In genomic region chr4:183185018-183185417, GRCh38 we compare ENCODE assay signal across 15 cellular contexts.
DNase-seq lines count a peak whose midpoint lies in the region; ATAC-seq and TF ChIP-seq lines count a peak whose summit lies in the region.
"Had no signal": no experiment of that assay in that cellular context is flagged by ENCODE, and none has a peak within 500 bp of the region (broad histone marks: within the 10 kb centered on the region; RNA-seq: fewer than 3 reads in every experiment).

No MANE protein-coding gene starts in this region.

- TF ChIP-seq POLR2A in adrenal gland (IDR thresholded peaks at IDR 0.05) = no peak

- peaks cover 7% of the 10 kb centered on the region for H3K9me3 Mint-ChIP-seq in activated T-helper 1 cell treated with anti-CD3 and anti-CD28 coated beads, Interleukin-12 subunit alpha, Interleukin-12 subunit beta, Interleukin-2, Interleukin-4 antibody, amounts not matched to agents 30 ng/mL and 10 ng/mL and 1 ng/mL, durations not matched to agents 14 hours and 24 hours and 36 hours
- no peaks in the 10 kb centered on the region for H3K9me3 Mint-ChIP-seq in stimulated activated naive CD8-positive, alpha-beta T cell treated with anti-CD3 and anti-CD28 coated beads, Interleukin-15, amount 100 ng/mL, for 72 hours

- no peaks in the 10 kb centered on the region for H3K9me3 ChIP-seq in adrenal gland (replicated peaks in 1 of 3)
- H3K9me3 ChIP-seq: MG63 had no signal

- intact Hi-C loops in activated T-helper 1 cell treated with anti-CD3 and anti-CD28 coated beads, Interleukin-12 subunit alpha, Interleukin-12 subunit beta, Interleukin-2, Interleukin-4 antibody, amounts not matched to agents 30 ng/mL and 10 ng/mL and 1 ng/mL, durations not matched to agents 14 hours and 24 hours and 36 hours (cut with micrococcal nuclease) = loop anchor here (1.0 to 10.0 kb wide), 4 partner anchors 86 to 266 kb away; partner anchors contain the start of genes CDKN2AIP and WWC2
- intact Hi-C loops in sciatic nerve (cut with DNase I) (no loop called here), adrenal gland (cut with DNase I) (no loop called here)

- peak; percentile 8 for DNase-seq in stimulated activated CD4-positive, alpha-beta T cell treated with anti-CD3 and anti-CD28 coated beads, Interleukin-1b, Interleukin-23, amount 100 ng/mL, for 48 hours
- DNase-seq in stimulated activated CD4-positive, alpha-beta T cell treated with anti-CD3 and anti-CD28 coated beads, Interleukin-12 subunit alpha, Interleukin-12 subunit beta, amount 100 ng/mL, for 4 hours = no peak
- DNase-seq in activated T-helper 1 cell treated with anti-CD3 and anti-CD28 coated beads, Interleukin-12 subunit alpha, Interleukin-12 subunit beta, Interleukin-2, Interleukin-4 antibody, amounts not matched to agents 30 ng/mL and 10 ng/mL and 1 ng/mL, durations not matched to agents 14 hours and 24 hours and 36 hours (ENCODE audit: low spot score) = peak; percentile 6
- peak; percentile 13 to 45 for DNase-seq in stimulated activated naive CD8-positive, alpha-beta T cell treated with anti-CD3 and anti-CD28 coated beads, Interleukin-15, amount 100 ng/mL, for 72 hours
- no peak for DNase-seq in DMS153 treated with DMSO at 0.1 percent for 48 hours (lab: John Stamatoyannopoulos, UW; ENCODE audit: unreplicated experiment)
- no peak for DNase-seq in sciatic nerve (ENCODE audit: low spot score)
- no peak for DNase-seq in adrenal gland
- DNase-seq: left colon; MG63; naive thymus-derived CD4-positive, alpha-beta T cell; NCI-H510A; SHP77; WERI-Rb-1 had no signal

- no peak overlapping the region for H3K4me3 Mint-ChIP-seq in activated T-helper 1 cell treated with anti-CD3 and anti-CD28 coated beads, Interleukin-12 subunit alpha, Interleukin-12 subunit beta, Interleukin-2, Interleukin-4 antibody, amounts not matched to agents 30 ng/mL and 10 ng/mL and 1 ng/mL, durations not matched to agents 14 hours and 24 hours and 36 hours
- no peak overlapping the region for H3K4me3 Mint-ChIP-seq in stimulated activated naive CD8-positive, alpha-beta T cell treated with anti-CD3 and anti-CD28 coated beads, Interleukin-15, amount 100 ng/mL, for 72 hours
- H3K4me3 Mint-ChIP-seq: B cell; naive thymus-derived CD4-positive, alpha-beta T cell had no signal

- no peak overlapping the region for H3K4me3 ChIP-seq in adrenal gland
- H3K4me3 ChIP-seq: MG63 had no signal

- no peak overlapping the region for H3K27ac ChIP-seq in adrenal gland
- H3K27ac ChIP-seq: WERI-Rb-1 had no signal

- WGBS in adrenal gland, 4 donors = 87 to 94% (median 90%) methylated on average over 5 of the region's 5 CpGs

- H3K27ac Mint-ChIP-seq in activated T-helper 1 cell treated with anti-CD3 and anti-CD28 coated beads, Interleukin-12 subunit alpha, Interleukin-12 subunit beta, Interleukin-2, Interleukin-4 antibody, amounts not matched to agents 30 ng/mL and 10 ng/mL and 1 ng/mL, durations not matched to agents 14 hours and 24 hours and 36 hours = no peak overlapping the region
- H3K27ac Mint-ChIP-seq in stimulated activated naive CD8-positive, alpha-beta T cell treated with anti-CD3 and anti-CD28 coated beads, Interleukin-15, amount 100 ng/mL, for 72 hours = no peak overlapping the region
- H3K27ac Mint-ChIP-seq: B cell; naive thymus-derived CD4-positive, alpha-beta T cell had no signal

- H3K4me1 Mint-ChIP-seq in activated T-helper 1 cell treated with anti-CD3 and anti-CD28 coated beads, Interleukin-12 subunit alpha, Interleukin-12 subunit beta, Interleukin-2, Interleukin-4 antibody, amounts not matched to agents 30 ng/mL and 10 ng/mL and 1 ng/mL, durations not matched to agents 14 hours and 24 hours and 36 hours (ENCODE audit: low read depth) = peaks cover 13% of the 10 kb centered on the region
- H3K4me1 Mint-ChIP-seq in stimulated activated naive CD8-positive, alpha-beta T cell treated with anti-CD3 and anti-CD28 coated beads, Interleukin-15, amount 100 ng/mL, for 72 hours = peaks cover 8% of the 10 kb centered on the region
- H3K4me1 Mint-ChIP-seq: B cell had no signal

- H3K27me3 Mint-ChIP-seq in activated T-helper 1 cell treated with anti-CD3 and anti-CD28 coated beads, Interleukin-12 subunit alpha, Interleukin-12 subunit beta, Interleukin-2, Interleukin-4 antibody, amounts not matched to agents 30 ng/mL and 10 ng/mL and 1 ng/mL, durations not matched to agents 14 hours and 24 hours and 36 hours (ENCODE audit: insufficient read depth) = peaks cover 35% of the 10 kb centered on the region
- H3K27me3 Mint-ChIP-seq in stimulated activated naive CD8-positive, alpha-beta T cell treated with anti-CD3 and anti-CD28 coated beads, Interleukin-15, amount 100 ng/mL, for 72 hours = peaks cover 20% of the 10 kb centered on the region

- H3K4me1 ChIP-seq in adrenal gland (replicated peaks in 1 of 2) = peaks cover 0 to 7% of the 10 kb centered on the region in 2 donors

- H3K36me3 Mint-ChIP-seq in activated T-helper 1 cell treated with anti-CD3 and anti-CD28 coated beads, Interleukin-12 subunit alpha, Interleukin-12 subunit beta, Interleukin-2, Interleukin-4 antibody, amounts not matched to agents 30 ng/mL and 10 ng/mL and 1 ng/mL, durations not matched to agents 14 hours and 24 hours and 36 hours (ENCODE audit: low read depth) = no peaks in the 10 kb centered on the region

- TF ChIP-seq CTCF in adrenal gland (IDR thresholded peaks at IDR 0.05) = no peak

- H3K27me3 ChIP-seq in adrenal gland = no peaks in the 10 kb centered on the region
- H3K27me3 ChIP-seq: MG63 had no signal

- ATAC-seq in HG03378 (IDR thresholded peaks at IDR 0.05; ENCODE audit: unreplicated experiment) (peak; percentile 54), sciatic nerve (no peak)
- ATAC-seq in stimulated activated naive CD8-positive, alpha-beta T cell treated with anti-CD3 and anti-CD28 coated beads, Interleukin-15, amount 100 ng/mL, for 72 hours = peak; percentile 94
- ATAC-seq: left colon; naive thymus-derived CD4-positive, alpha-beta T cell had no signal

- no peaks in the 10 kb centered on the region for H3K36me3 ChIP-seq in adrenal gland (replicated peaks in 1 of 2)
- H3K36me3 ChIP-seq: MG63, WERI-Rb-1 had no signal

Comparison
In these comparisons a context has a peak if more than half of its experiments do, and no peak if none do; other contexts are left out.
1. DNase-seq: peak in stimulated activated CD4-positive, alpha-beta T cell treated with anti-CD3 and anti-CD28 coated beads, Interleukin-1b, Interleukin-23, amount 100 ng/mL, for 48 hours (single experiment), activated T-helper 1 cell treated with anti-CD3 and anti-CD28 coated beads, Interleukin-12 subunit alpha, Interleukin-12 subunit beta, Interleukin-2, Interleukin-4 antibody, amounts not matched to agents 30 ng/mL and 10 ng/mL and 1 ng/mL, durations not matched to agents 14 hours and 24 hours and 36 hours (single experiment) and stimulated activated naive CD8-positive, alpha-beta T cell treated with anti-CD3 and anti-CD28 coated beads, Interleukin-15, amount 100 ng/mL, for 72 hours (2 of 2); none in stimulated activated CD4-positive, alpha-beta T cell treated with anti-CD3 and anti-CD28 coated beads, Interleukin-12 subunit alpha, Interleukin-12 subunit beta, amount 100 ng/mL, for 4 hours (single experiment), DMS153 treated with DMSO at 0.1 percent for 48 hours (single experiment), sciatic nerve (single experiment) and adrenal gland (0 of 7).